Comparison of ENCODE assay signal across 8 cellular contexts in genomic region chr14:94174622-94175402, GRCh38. TPM values are rescaled to one million over a fixed set of nuclear protein-coding genes. Genes with fewer than 3 reads are reported as not detected.
DNase-seq lines count a peak whose midpoint lies in the region; ATAC-seq, FAIRE-seq and TF ChIP-seq lines count a peak whose summit lies in the region.

No MANE protein-coding gene starts in this region.

- H3K4me3 Mint-ChIP-seq in glutamatergic neuron (ENCODE audit: unreplicated experiment), result peak overlapping the region; percentile 85

- no peak for TF ChIP-seq RAD21 in A549 (conservative IDR thresholded peaks at IDR 0.05 in 1 of 2, IDR thresholded peaks at IDR 0.05 in 1 of 2)

- peak; percentile 10 to 32; a peak in 5 of 6 replicates for ATAC-seq in A549
- peak in 1 of 4 donors; percentile 6 for ATAC-seq in psoas muscle
- ATAC-seq in GM19452 (IDR thresholded peaks at IDR 0.05; ENCODE audit: unreplicated experiment), result no peak

- no peak overlapping the region for H3K27ac Mint-ChIP-seq in glutamatergic neuron (ENCODE audit: unreplicated experiment)

- H3K27me3 Mint-ChIP-seq in glutamatergic neuron (ENCODE audit: unreplicated experiment), result peaks cover 9% of the 10 kb centered on the region

- 35% methylated on average over 11 of the region's 55 CpGs for WGBS in A549 (ENCODE audit: missing lambda C conversion rate)
- 1% methylated on average over 41 to 55 of the region's 55 CpGs for WGBS in psoas muscle, 3 donors

- CTCF ChIA-PET in A549 (lab: Yijun Ruan, JAX), result no interaction called here

- H3K9me3 ChIP-seq in A549, result peaks cover 5% of the 10 kb centered on the region; the same call in 1 of the 3 replicates
- no peaks in the 10 kb centered on the region for H3K9me3 ChIP-seq in HAP-1
- H3K9me3 ChIP-seq in psoas muscle, result no peaks in the 10 kb centered on the region

- no peak for TF ChIP-seq CTCF in A549 (IDR thresholded peaks at IDR 0.05)
- no peak for TF ChIP-seq CTCF in glutamatergic neuron (IDR thresholded peaks at IDR 0.05; ENCODE audit: partially characterized antibody, unreplicated experiment)
- no peak for TF ChIP-seq CTCF in psoas muscle (IDR thresholded peaks at IDR 0.05)

- no peak for TF ChIP-seq POLR2A in A549 (IDR thresholded peaks at IDR 0.05; ENCODE audit: low read length)

- peaks cover 10% of the 10 kb centered on the region; the same call in 2 of the 3 replicates for H3K4me1 ChIP-seq in A549
- peaks cover 19% of the 10 kb centered on the region for H3K4me1 ChIP-seq in HAP-1
- H3K4me1 ChIP-seq in psoas muscle, result peaks cover 20% of the 10 kb centered on the region

- no peak for TF ChIP-seq EP300 in A549 (IDR thresholded peaks at IDR 0.05)

- DNase-seq in A549 (ENCODE audit: low read depth in 1 of 2, low spot score in 1 of 2), result no peak
- DNase-seq in HAP-1 (ENCODE audit: low spot score in 2 of 2), result peak; percentile 22 to 61
- DNase-seq in activated CD8-positive, alpha-beta memory T cell treated with anti-CD3 and anti-CD28 coated beads, Interleukin-2, amount 50 U/mL, for 4 hours, result peak; percentile 25
- peak; percentile 60 for DNase-seq in glutamatergic neuron
- peak in 1 of 2 donors; percentile 19 for DNase-seq in psoas muscle
- DNase-seq in G401 (ENCODE audit: low spot score), result no peak
- DNase-seq in NCI-H345 (lab: John Stamatoyannopoulos, UW), result no peak

- no peaks in the 10 kb centered on the region; the same call in 1 of the 2 replicates for H3K36me3 ChIP-seq in HAP-1 (replicated peaks)
- no peaks in the 10 kb centered on the region for H3K36me3 ChIP-seq in psoas muscle (ENCODE audit: insufficient read depth in 1 of 2, low read depth in 1 of 2)

- H3K27me3 ChIP-seq in HAP-1 (ENCODE audit: low read depth) (no peaks in the 10 kb centered on the region), psoas muscle (ENCODE audit: insufficient read depth in 3 of 3, low read length in 2 of 3) (peaks cover 0 to 40% (median 3%) of the 10 kb centered on the region in 3 donors)

- in situ Hi-C loops in HAP-1 (cut with MboI; ENCODE audit: low sequenced_read_pairs) (no loop called here), G401 (cut with HindIII; ENCODE audit: low sequenced_read_pairs) (loop anchor here (25.0 kb wide), 1 partner anchor 138 kb away; the partner anchor contains the start of gene OTUB2)

- no peaks in the 10 kb centered on the region for H3K36me3 Mint-ChIP-seq in glutamatergic neuron (ENCODE audit: unreplicated experiment)

- peaks cover 2% of the 10 kb centered on the region for H3K9me3 Mint-ChIP-seq in glutamatergic neuron (ENCODE audit: unreplicated experiment)

- POLR2A ChIA-PET in A549 (lab: Yijun Ruan, JAX), result interaction anchor here (0.5 kb wide), 1 partner anchor 9 kb away, joined by 3 read pairs; no protein-coding TSS in a partner anchor

- H3K27ac ChIP-seq in A549, result peak overlapping the region; percentile 34 to 85; a peak in 4 of 6 replicates
- H3K27ac ChIP-seq in psoas muscle, result no peak overlapping the region

- peak overlapping the region; percentile 99 for H3K4me2 ChIP-seq in A549

- FAIRE-seq in A549 (lab: Jason Lieb, UNC), result no peak

- peaks cover 16% of the 10 kb centered on the region for H3K4me1 Mint-ChIP-seq in glutamatergic neuron (ENCODE audit: low read depth, unreplicated experiment)

- H3K4me3 ChIP-seq in A549 (peak overlapping the region; percentile 70), HAP-1 (peak overlapping the region; percentile 59), psoas muscle (peak overlapping the region; percentile 80)

- intact Hi-C loops in psoas muscle (cut with DNase I), result loop anchor here (2.0 to 5.0 kb wide), 3 partner anchors 38 to 138 kb away; no protein-coding TSS in a partner anchor

TF ChIP-seq in A549, 52 proteins besides CTCF, POLR2A, EP300 and RAD21:
- TF ChIP-seq PHF8 (IDR thresholded peaks at IDR 0.05; ENCODE audit: borderline replicate concordance, low read depth) (0 out of 2 replicates have a peak, but pooled peaks have one; percentile 2), EHMT2 (IDR thresholded peaks at IDR 0.05; ENCODE audit: low read depth) (no peak)

RNA-seq across cellular contexts. Expression of gene PPP4R4, which starts 0.7 kb away (rescaled TPM):
- polyA plus RNA-seq in A549 (2011; rRNA removed) (0.21 and 0.25 TPM in 2 replicates), A549 (2017; fragmentation: RNase III; extraction: RNeasy Plus Mini Kit Qiagen cat#74134 plus additional on column Dnase treatment) (0.08 to 0.21 TPM (median 0.12 TPM) in 3 replicates), psoas muscle (under 1 TPM; 0.01 to 0.25 (median 0.09) TPM)
- polyA plus RNA-seq in A549 (2012; cell fraction: cytosol; rRNA removed), result 0.01 and 0.05 TPM in 2 replicates
- not detected in 2 replicates for polyA plus RNA-seq in A549 (2012; cell fraction: nucleus; rRNA removed)
- polyA minus RNA-seq in A549 (2011; rRNA and poly(A)+ RNA removed), result not detected in 2 replicates
- total RNA-seq in glutamatergic neuron (ENCODE audit: unreplicated experiment) (1.6 TPM), psoas muscle (under 1 TPM in 3 of 4 donors, not detected in 1; 0.13 to 0.73 (median 0.49) TPM)
- 2.1 and 4.7 TPM in 2 replicates for total RNA-seq in G401 (2014; rRNA removed; shearing (Covaris generic))

RNA-seq across cellular contexts. Expression of gene IFI27L2, which starts 45.4 kb away (rescaled TPM):
- 20.3 and 26.9 TPM in 2 replicates for polyA plus RNA-seq in A549 (2011; rRNA removed)
- 64.6 and 67.6 TPM in 2 replicates for polyA plus RNA-seq in A549 (2012; cell fraction: cytosol; rRNA removed)
- 35.4 and 56.9 TPM in 2 replicates for polyA plus RNA-seq in A549 (2012; cell fraction: nucleus; rRNA removed)
- 58.0 to 69.2 TPM (median 64.4 TPM) in 3 replicates for polyA plus RNA-seq in A549 (2017; fragmentation: RNase III; extraction: RNeasy Plus Mini Kit Qiagen cat#74134 plus additional on column Dnase treatment)
- 4.5 and 5.7 TPM in 2 replicates for polyA minus RNA-seq in A549 (2011; rRNA and poly(A)+ RNA removed)
- total RNA-seq in glutamatergic neuron (ENCODE audit: unreplicated experiment), result 52.7 TPM
- 1 to 10 TPM; 5.3 to 6.9 (median 6.2) TPM for total RNA-seq in psoas muscle
- 10 to 100 TPM in 2 of 3 donors, 1 to 10 TPM in 1; 4.9 to 12.5 (median 12.2) TPM for polyA plus RNA-seq in psoas muscle
- 92.3 and 158 TPM in 2 replicates for total RNA-seq in G401 (2014; rRNA removed; shearing (Covaris generic))

Comparison
In these comparisons a context has a peak if more than half of its experiments do, and no peak if none do; other contexts are left out.
1. DNase-seq: peak in HAP-1 (2 of 2), activated CD8-positive, alpha-beta memory T cell treated with anti-CD3 and anti-CD28 coated beads, Interleukin-2, amount 50 U/mL, for 4 hours (single experiment) and glutamatergic neuron (single experiment); none in A549 (0 of 2), G401 (single experiment) and NCI-H345 (single experiment).
2. Peak in every context shown above with its lines, with median percentiles within 50 percentile points of each other: H3K4me3 ChIP-seq.